8 cellular contexts compared by ENCODE assay signal in genomic region chr3:69052567-69052898, GRCh38. TPM values are rescaled to one million over a fixed set of nuclear protein-coding genes. Genes with fewer than 3 reads are reported as not detected.
DNase-seq lines count a peak whose midpoint lies in the region; ATAC-seq lines count a peak whose summit lies in the region.

No MANE protein-coding gene starts in this region.

- no peak overlapping the region for H2BK5ac ChIP-seq in neuronal stem cell (ENCODE audit: low read length)

- H2AK5ac ChIP-seq in neuronal stem cell (ENCODE audit: low read depth, low read length) = no peak overlapping the region

- ATAC-seq in GM19372 (IDR thresholded peaks at IDR 0.05; ENCODE audit: low read depth, unreplicated experiment) = peak; percentile 1

- no peak overlapping the region for H3K14ac ChIP-seq in neuronal stem cell (ENCODE audit: low read length)

- H3K27ac ChIP-seq in KOPT-K1 (ENCODE audit: low read depth, low read length, poor library complexity, severe bottlenecking) (peak overlapping the region; percentile 70), neuronal stem cell (replicated peaks; ENCODE audit: low read length) (peak overlapping the region; percentile 61)
- H3K27ac ChIP-seq in effector memory CD4-positive, alpha-beta T cell (ENCODE audit: insufficient read depth, low read length, poor library complexity, severe bottlenecking) = peak overlapping the region; percentile 96

- no peak overlapping the region for H2BK120ac ChIP-seq in neuronal stem cell (ENCODE audit: low read depth, low read length)

- H2BK12ac ChIP-seq in neuronal stem cell (ENCODE audit: low read length) = no peak overlapping the region

- no peaks in the 10 kb centered on the region for H3K79me1 ChIP-seq in neuronal stem cell (ENCODE audit: low read depth, low read length)

- WGBS in neuronal stem cell (ENCODE audit: extremely low coverage in 2 of 2, insufficient read length in 2 of 2, insufficient replicate concordance in 1 of 2), 2 donors = no CpG with 5 or more reads among the region's 3 CpGs

- no peak overlapping the region for H2BK15ac ChIP-seq in neuronal stem cell (ENCODE audit: low read length)

- H4K8ac ChIP-seq in neuronal stem cell (ENCODE audit: low read depth, low read length) = no peak overlapping the region

- H3K4me2 ChIP-seq in neuronal stem cell (ENCODE audit: insufficient read depth, low read length, poor library complexity, severe bottlenecking) = peak overlapping the region; percentile 65

- H2AFZ ChIP-seq in neuronal stem cell (ENCODE audit: low read length) = peak overlapping the region; percentile 72

- H3K9me3 ChIP-seq in KOPT-K1 (ENCODE audit: insufficient read depth, low read length, poor library complexity, severe bottlenecking) (no peaks in the 10 kb centered on the region), neuronal stem cell (replicated peaks in 1 of 2; ENCODE audit: control insufficient read depth in 2 of 2, insufficient read depth in 1 of 2, low read depth in 1 of 2, low read length in 2 of 2) (no peaks in the 10 kb centered on the region)
- no peaks in the 10 kb centered on the region for H3K9me3 ChIP-seq in effector memory CD4-positive, alpha-beta T cell (ENCODE audit: control insufficient read depth, low read length)

- H3K18ac ChIP-seq in neuronal stem cell (ENCODE audit: low read length) = no peak overlapping the region

- peaks cover 16% of the 10 kb centered on the region for H3K4me1 ChIP-seq in effector memory CD4-positive, alpha-beta T cell (ENCODE audit: control insufficient read depth, insufficient read depth, low read length, poor library complexity, severe bottlenecking)
- peaks cover 2 to 8% of the 10 kb centered on the region in 2 donors for H3K4me1 ChIP-seq in neuronal stem cell (ENCODE audit: control insufficient read depth in 2 of 2, insufficient read depth in 1 of 2, low read depth in 1 of 2, low read length in 2 of 2)

- no peak for DNase-seq in effector memory CD4-positive, alpha-beta T cell
- DNase-seq in neuronal stem cell (ENCODE audit: low spot score) (peak; percentile 14), dedifferentiated amniotic fluid mesenchymal stem cell (ENCODE audit: extremely low spot score) (no peak), putamen (ENCODE audit: low spot score) (no peak), KBM-7 (no peak), COLO668 (lab: John Stamatoyannopoulos, UW; ENCODE audit: unreplicated experiment) (no peak)

- H3K23ac ChIP-seq in neuronal stem cell (ENCODE audit: low read depth, low read length, poor library complexity) = no peak overlapping the region

- peak overlapping the region; percentile 96 for H3K4me3 ChIP-seq in effector memory CD4-positive, alpha-beta T cell (ENCODE audit: insufficient read depth, low read depth, low read length, poor library complexity, severe bottlenecking)
- H3K4me3 ChIP-seq in neuronal stem cell (ENCODE audit: low read length in 2 of 2) = peak overlapping the region; percentile 64 to 94

- no peak overlapping the region for H3K4ac ChIP-seq in neuronal stem cell (ENCODE audit: low read length)

- in situ Hi-C loops in KBM-7 (cut with MboI; ENCODE audit: low pct_unique_long_range_greater_than_20kb, low sequenced_read_pairs) = no loop called here

- H3K27me3 ChIP-seq in effector memory CD4-positive, alpha-beta T cell (replicated peaks; ENCODE audit: control insufficient read depth, insufficient read depth, low read length, poor library complexity, severe bottlenecking) = no peaks in the 10 kb centered on the region
- H3K27me3 ChIP-seq in neuronal stem cell (ENCODE audit: control insufficient read depth in 3 of 3, insufficient read depth in 3 of 3, low read depth in 1 of 3, low read length in 3 of 3) = no peaks in the 10 kb centered on the region

- no peak overlapping the region for H3K9ac ChIP-seq in neuronal stem cell (ENCODE audit: low read depth, low read length, poor library complexity)

- no peak overlapping the region for H4K91ac ChIP-seq in neuronal stem cell (ENCODE audit: low read depth, low read length, poor library complexity)

- peaks cover 62% of the 10 kb centered on the region for H3K36me3 ChIP-seq in KOPT-K1 (ENCODE audit: insufficient read depth, low read length)
- peaks cover 13% of the 10 kb centered on the region for H3K36me3 ChIP-seq in effector memory CD4-positive, alpha-beta T cell (ENCODE audit: control insufficient read depth, insufficient read depth, low read length)
- H3K36me3 ChIP-seq in neuronal stem cell (replicated peaks in 1 of 2; ENCODE audit: control insufficient read depth in 2 of 2, insufficient read depth in 2 of 2, low read length in 2 of 2) = peaks cover 5 to 68% of the 10 kb centered on the region in 2 donors

RNA-seq across cellular contexts. Expression of gene TMF1, which starts 0.4 kb away (rescaled TPM):
- polyA plus RNA-seq in neuronal stem cell (2013, experiment 1 of 2) = 11.4 TPM
- polyA plus RNA-seq in neuronal stem cell (2013, experiment 2 of 2) = 11.6 TPM

RNA-seq across cellular contexts. Expression of gene UBA3, which starts 27.6 kb away (rescaled TPM):
- 43.6 TPM for polyA plus RNA-seq in neuronal stem cell (2013, experiment 1 of 2)
- polyA plus RNA-seq in neuronal stem cell (2013, experiment 2 of 2) = 45.6 TPM

RNA-seq across cellular contexts. Expression of gene ARL6IP5, which starts 32.2 kb away (rescaled TPM):
- 59.1 TPM for polyA plus RNA-seq in neuronal stem cell (2013, experiment 1 of 2)
- polyA plus RNA-seq in neuronal stem cell (2013, experiment 2 of 2) = 58.6 TPM

RNA-seq across cellular contexts. Expression of gene EOGT, which starts 39.0 kb away (rescaled TPM):
- polyA plus RNA-seq in neuronal stem cell (2013, experiment 1 of 2) = 2.3 TPM
- polyA plus RNA-seq in neuronal stem cell (2013, experiment 2 of 2) = 2.0 TPM
